Comparison of ENCODE assay signal across 10 cellular contexts in genomic region chr1:1354271-1355247, GRCh38. TPM values are rescaled to one million over a fixed set of nuclear protein-coding genes. Genes with fewer than 3 reads are reported as not detected.
A peak's percentile ranks its signal among the peaks of the same experiment; 100 is the strongest.
DNase-seq lines count a peak whose midpoint lies in the region; ATAC-seq, FAIRE-seq and TF ChIP-seq lines count a peak whose summit lies in the region.
"Had no signal": no experiment of that assay in that cellular context is flagged by ENCODE, and none has a peak within 500 bp of the region (broad histone marks: within the 10 kb centered on the region; RNA-seq: fewer than 3 reads in every experiment).

No MANE protein-coding gene starts in this region.

- no peak; the same call in 1 of the 2 replicates for TF ChIP-seq POLR2A in A549 (IDR thresholded peaks at IDR 0.05; ENCODE audit: low read length)
- TF ChIP-seq POLR2A in GM15510 (IDR thresholded peaks at IDR 0.05; ENCODE audit: borderline replicate concordance, extremely low read depth, insufficient read length) = peak; percentile 20

- H3K4me2 ChIP-seq in A549 = peak overlapping the region; percentile 85; the same call in 2 of the 3 replicates

- FAIRE-seq in A549 (lab: Jason Lieb, UNC) (no peak), D721Med (lab: Jason Lieb, UNC) (no peak)

- H3K4me3 Mint-ChIP-seq in brain = peak overlapping the region in 3 of 5 experiments; percentile 41 to 66 (median 59)
- peak overlapping the region in 7 of 10 donors; percentile 32 to 84 (median 56) for H3K4me3 Mint-ChIP-seq in naive thymus-derived CD4-positive, alpha-beta T cell
- H3K4me3 Mint-ChIP-seq: activated CD8-positive, alpha-beta T cell treated with anti-CD3 and anti-CD28 coated beads for 36 hours had no signal

- H3K4me1 ChIP-seq in A549 = peaks cover 34% of the 10 kb centered on the region
- peaks cover 0 to 18% of the 10 kb centered on the region in 2 donors for H3K4me1 ChIP-seq in naive thymus-derived CD4-positive, alpha-beta T cell (ENCODE audit: control insufficient read depth in 2 of 2, insufficient read depth in 2 of 2, low read length in 2 of 2)

- peak overlapping the region in 1 of 2 experiments; percentile 86; a peak in 2 of 6 replicates for H3K27ac ChIP-seq in A549
- H3K27ac ChIP-seq in naive thymus-derived CD4-positive, alpha-beta T cell (ENCODE audit: low read depth, low read length) = no peak overlapping the region

- TF ChIP-seq EP300 in A549 (IDR thresholded peaks at IDR 0.05) = no peak

- no peak overlapping the region for H3K27ac Mint-ChIP-seq in brain
- peak overlapping the region in 1 of 9 donors; percentile 30 for H3K27ac Mint-ChIP-seq in naive thymus-derived CD4-positive, alpha-beta T cell
- H3K27ac Mint-ChIP-seq: activated CD8-positive, alpha-beta T cell treated with anti-CD3 and anti-CD28 coated beads for 36 hours had no signal

- 93% methylated on average over 39 of the region's 116 CpGs for WGBS in A549 (ENCODE audit: missing lambda C conversion rate)

- DNase-seq in A549 (ENCODE audit: low read depth in 1 of 2, low spot score in 1 of 2) (no peak), globus pallidus (ENCODE audit: low spot score) (no peak), D721Med (ENCODE audit: insufficient read length, low spot score) (no peak)
- DNase-seq in naive thymus-derived CD4-positive, alpha-beta T cell = peak in 1 of 9 donors; percentile 32
- DNase-seq: activated CD8-positive, alpha-beta T cell treated with anti-CD3 and anti-CD28 coated beads for 36 hours had no signal

- H3K27me3 Mint-ChIP-seq in brain = peaks cover 27% of the 10 kb centered on the region
- H3K27me3 Mint-ChIP-seq in naive thymus-derived CD4-positive, alpha-beta T cell = peaks cover 0 to 34% (median 11%) of the 10 kb centered on the region in 5 donors

- H3K36me3 Mint-ChIP-seq in brain = no peaks in the 10 kb centered on the region
- peaks cover 0 to 2% (median 0%) of the 10 kb centered on the region in 5 donors for H3K36me3 Mint-ChIP-seq in naive thymus-derived CD4-positive, alpha-beta T cell

- H3K9me3 Mint-ChIP-seq in brain = no peaks in the 10 kb centered on the region
- H3K9me3 Mint-ChIP-seq in naive thymus-derived CD4-positive, alpha-beta T cell = peaks cover 0 to 3% (median 0%) of the 10 kb centered on the region in 11 donors
- H3K9me3 Mint-ChIP-seq: activated CD8-positive, alpha-beta T cell treated with anti-CD3 and anti-CD28 coated beads for 36 hours had no signal

- intact Hi-C loops in naive thymus-derived CD4-positive, alpha-beta T cell (cut with micrococcal nuclease) = no loop called here

- no peak overlapping the region for H3K4me3 ChIP-seq in A549
- H3K4me3 ChIP-seq in naive thymus-derived CD4-positive, alpha-beta T cell (ENCODE audit: low read length) = no peak overlapping the region

- H3K4me1 Mint-ChIP-seq in brain = peaks cover 32% of the 10 kb centered on the region
- peaks cover 5 to 28% (median 19%) of the 10 kb centered on the region in 7 donors for H3K4me1 Mint-ChIP-seq in naive thymus-derived CD4-positive, alpha-beta T cell

- H3K27me3 ChIP-seq in naive thymus-derived CD4-positive, alpha-beta T cell (ENCODE audit: control insufficient read depth in 2 of 2, insufficient read depth in 2 of 2, low read length in 2 of 2) = peaks cover 0 to 9% of the 10 kb centered on the region in 2 donors

- no peaks in the 10 kb centered on the region for H3K9me3 ChIP-seq in A549
- no peaks in the 10 kb centered on the region for H3K9me3 ChIP-seq in naive thymus-derived CD4-positive, alpha-beta T cell (ENCODE audit: control insufficient read depth in 2 of 3, low read length in 3 of 3)

- no peaks in the 10 kb centered on the region for H3K36me3 ChIP-seq in naive thymus-derived CD4-positive, alpha-beta T cell (ENCODE audit: control insufficient read depth in 2 of 3, insufficient read depth in 3 of 3, low read length in 3 of 3)

- no peak for ATAC-seq in A549
- no peak for ATAC-seq in naive thymus-derived CD4-positive, alpha-beta T cell
- no peak for ATAC-seq in HG02759 (IDR thresholded peaks at IDR 0.05; ENCODE audit: unreplicated experiment)
- no peak for ATAC-seq in GM19397 (IDR thresholded peaks at IDR 0.05; ENCODE audit: unreplicated experiment)
- ATAC-seq: activated CD8-positive, alpha-beta T cell treated with anti-CD3 and anti-CD28 coated beads for 36 hours had no signal

- CTCF ChIA-PET in A549 (lab: Yijun Ruan, JAX) = interaction anchor here (0.7 to 3.8 kb wide), 3 partner anchors 17 to 150 kb away, joined by 3 to 35 read pairs (median 3); no protein-coding TSS in a partner anchor
- CTCF ChIA-PET in naive thymus-derived CD4-positive, alpha-beta T cell (lab: Charles Lee) = no interaction called here

- TF ChIP-seq CTCF in A549 (IDR thresholded peaks at IDR 0.05) (no peak), brain (conservative IDR thresholded peaks at IDR 0.05) (no peak), D721Med (IDR thresholded peaks at IDR 0.05; ENCODE audit: insufficient read depth, missing control alignments) (no peak)

- TF ChIP-seq RAD21 in A549 (conservative IDR thresholded peaks at IDR 0.05 in 1 of 2, IDR thresholded peaks at IDR 0.05 in 1 of 2) = no peak

- POLR2A ChIA-PET in A549 (lab: Yijun Ruan, JAX) = interaction anchor here (0.8 to 1.0 kb wide), 2 partner anchors 16 to 21 kb away, joined by 3 to 4 read pairs; partner anchors contain the start of gene AURKAIP1
- POLR2A ChIA-PET in naive thymus-derived CD4-positive, alpha-beta T cell (lab: Charles Lee) = interaction anchor here (0.6 to 1.2 kb wide), 7 partner anchors 16 to 252 kb away, joined by 3 to 5 read pairs (median 3); no protein-coding TSS in a partner anchor

TF ChIP-seq in A549, 52 proteins besides CTCF, POLR2A, EP300 and RAD21 (continues in another document):
- TF ChIP-seq MYC (IDR thresholded peaks at IDR 0.05; ENCODE audit: borderline replicate concordance, low read length) (no peak), HES2 (IDR thresholded peaks at IDR 0.05) (no peak), TP53 (CRISPR knock-in tag; IDR thresholded peaks at IDR 0.05) (no peak), CHD4 (IDR thresholded peaks at IDR 0.05; ENCODE audit: borderline replicate concordance) (no peak), ZC3H11A (IDR thresholded peaks at IDR 0.05) (no peak), FOXS1 (CRISPR knock-in tag; IDR thresholded peaks at IDR 0.05) (no peak), CBX2 (IDR thresholded peaks at IDR 0.05; ENCODE audit: borderline replicate concordance, low read depth) (no peak)

RNA-seq across cellular contexts. Expression of gene MXRA8, which starts 3.8 kb away (rescaled TPM):
- polyA plus RNA-seq in A549 (2011; rRNA removed) (0.07 and 0.12 TPM in 2 replicates), A549 (2017; fragmentation: RNase III; extraction: RNeasy Plus Mini Kit Qiagen cat#74134 plus additional on column Dnase treatment) (0.09 to 0.22 TPM (median 0.13 TPM) in 3 replicates), brain (ENCODE audit: insufficient read depth, low read depth, low replicate concordance) (10.2 TPM)
- polyA plus RNA-seq in A549 (2012; cell fraction: cytosol; rRNA removed) = 0.15 and 0.21 TPM in 2 replicates
- polyA plus RNA-seq in A549 (2012; cell fraction: nucleus; rRNA removed) = 0.50 and 0.70 TPM in 2 replicates
- 0.19 TPM in 1 of 2 replicates, not detected in the other for polyA minus RNA-seq in A549 (2011; rRNA and poly(A)+ RNA removed)
- 1 to 10 TPM in 3 of 5 experiments, under 1 TPM in 2; 0.39 to 2.2 (median 1.0) TPM for total RNA-seq in naive thymus-derived CD4-positive, alpha-beta T cell
- under 1 TPM; 0.41 to 0.66 TPM for polyA plus RNA-seq in naive thymus-derived CD4-positive, alpha-beta T cell

RNA-seq across cellular contexts. Expression of gene DVL1, which starts 5.3 kb away (rescaled TPM):
- 11.3 and 12.1 TPM in 2 replicates for polyA plus RNA-seq in A549 (2011; rRNA removed)
- polyA plus RNA-seq in A549 (2012; cell fraction: cytosol; rRNA removed) = 32.0 and 46.1 TPM in 2 replicates
- polyA plus RNA-seq in A549 (2012; cell fraction: nucleus; rRNA removed) = 127 and 192 TPM in 2 replicates
- polyA plus RNA-seq in A549 (2017; fragmentation: RNase III; extraction: RNeasy Plus Mini Kit Qiagen cat#74134 plus additional on column Dnase treatment) = 42.7 to 48.3 TPM (median 43.9 TPM) in 3 replicates
- 7.5 and 13.2 TPM in 2 replicates for polyA minus RNA-seq in A549 (2011; rRNA and poly(A)+ RNA removed)
- 61.7 TPM for polyA plus RNA-seq in brain (ENCODE audit: insufficient read depth, low read depth, low replicate concordance)
- 10 to 100 TPM; 40.2 to 54.9 (median 45.9) TPM for total RNA-seq in naive thymus-derived CD4-positive, alpha-beta T cell
- polyA plus RNA-seq in naive thymus-derived CD4-positive, alpha-beta T cell = 1 to 10 TPM in 1 of 2 donors, under 1 TPM in 1; 0.78 to 1.1 TPM

RNA-seq across cellular contexts. Expression of gene AURKAIP1, which starts 20.4 kb away (rescaled TPM):
- polyA plus RNA-seq in A549 (2011; rRNA removed) (49.8 and 62.0 TPM in 2 replicates), A549 (2017; fragmentation: RNase III; extraction: RNeasy Plus Mini Kit Qiagen cat#74134 plus additional on column Dnase treatment) (97.2 to 102 TPM (median 97.9 TPM) in 3 replicates), brain (ENCODE audit: insufficient read depth, low read depth, low replicate concordance) (217 TPM)
- 155 and 157 TPM in 2 replicates for polyA plus RNA-seq in A549 (2012; cell fraction: cytosol; rRNA removed)
- polyA plus RNA-seq in A549 (2012; cell fraction: nucleus; rRNA removed) = 96.0 and 111 TPM in 2 replicates
- polyA minus RNA-seq in A549 (2011; rRNA and poly(A)+ RNA removed) = 13.1 and 17.2 TPM in 2 replicates
- 100 to 1,000 TPM in 1 of 5 experiments, 10 to 100 TPM in 4; 53.8 to 107 (median 64.5) TPM for total RNA-seq in naive thymus-derived CD4-positive, alpha-beta T cell
- 100 to 1,000 TPM; 135 to 160 TPM for polyA plus RNA-seq in naive thymus-derived CD4-positive, alpha-beta T cell

RNA-seq across cellular contexts. Expression of gene TAS1R3, which starts 23.5 kb away (rescaled TPM):
- polyA plus RNA-seq in A549 (2011; rRNA removed) (0.05 and 0.07 TPM in 2 replicates), A549 (2017; fragmentation: RNase III; extraction: RNeasy Plus Mini Kit Qiagen cat#74134 plus additional on column Dnase treatment) (0.14 to 0.24 TPM (median 0.15 TPM) in 3 replicates), brain (ENCODE audit: insufficient read depth, low read depth, low replicate concordance) (0.24 TPM)
- 0.07 and 0.18 TPM in 2 replicates for polyA plus RNA-seq in A549 (2012; cell fraction: cytosol; rRNA removed)
- 1.5 and 1.8 TPM in 2 replicates for polyA plus RNA-seq in A549 (2012; cell fraction: nucleus; rRNA removed)
- 0.05 TPM in 1 of 2 replicates, not detected in the other for polyA minus RNA-seq in A549 (2011; rRNA and poly(A)+ RNA removed)
- 1 to 10 TPM; 1.1 to 2.6 (median 1.8) TPM for total RNA-seq in naive thymus-derived CD4-positive, alpha-beta T cell
- polyA plus RNA-seq in naive thymus-derived CD4-positive, alpha-beta T cell = under 1 TPM in 1 of 2 donors, not detected in 1; 0.32 TPM
- total RNA-seq: M059J had no signal

RNA-seq across cellular contexts. Expression of gene CPTP, which starts 30.0 kb away (rescaled TPM):
- polyA plus RNA-seq in A549 (2011; rRNA removed) = 3.9 and 4.3 TPM in 2 replicates
- 9.1 and 14.9 TPM in 2 replicates for polyA plus RNA-seq in A549 (2012; cell fraction: cytosol; rRNA removed)
- polyA plus RNA-seq in A549 (2012; cell fraction: nucleus; rRNA removed) = 10.2 and 16.9 TPM in 2 replicates
- 10.2 to 11.9 TPM (median 10.7 TPM) in 3 replicates for polyA plus RNA-seq in A549 (2017; fragmentation: RNase III; extraction: RNeasy Plus Mini Kit Qiagen cat#74134 plus additional on column Dnase treatment)
- 3.6 and 3.8 TPM in 2 replicates for polyA minus RNA-seq in A549 (2011; rRNA and poly(A)+ RNA removed)
- 28.2 TPM for polyA plus RNA-seq in brain (ENCODE audit: insufficient read depth, low read depth, low replicate concordance)
- total RNA-seq in naive thymus-derived CD4-positive, alpha-beta T cell = 10 to 100 TPM; 11.5 to 29.3 (median 19.1) TPM
- 10 to 100 TPM; 17.7 to 26.5 TPM for polyA plus RNA-seq in naive thymus-derived CD4-positive, alpha-beta T cell

Comparison
In these comparisons a context has a peak if more than half of its experiments do, and no peak if none do; other contexts are left out.
1. RNA of gene DVL1, which starts 5.3 kb away (polyA plus RNA-seq): 61.7 TPM in brain (single experiment) and 11.3 to 192 TPM in A549; 0.78 to 1.1 TPM in naive thymus-derived CD4-positive, alpha-beta T cell; every median in the first group is over 4 times any median in the second.